Comparison of ENCODE assay signal across 8 cellular contexts in genomic region chr18:59631583-59632181, GRCh38.
A peak's percentile ranks its signal among the peaks of the same experiment; 100 is the strongest.
DNase-seq lines count a peak whose midpoint lies in the region; ATAC-seq and TF ChIP-seq lines count a peak whose summit lies in the region.

No MANE protein-coding gene starts in this region.

- H3K4me3 ChIP-seq in spleen: no peak overlapping the region

- no peaks in the 10 kb centered on the region for H3K27me3 ChIP-seq in spleen (replicated peaks in 1 of 7)

- POLR2A ChIA-PET in RWPE1 (lab: Yijun Ruan, JAX; ENCODE audit: low non-redundant PET): no interaction called here

- 43 to 69% (median 53%) methylated on average over 1 of the region's 1 CpG for WGBS in spleen, 5 donors

- peak; percentile 73 for TF ChIP-seq CTCF in GM12872 (IDR thresholded peaks at IDR 0.05; ENCODE audit: insufficient read depth, low read depth, low read length)
- peak; percentile 50 for TF ChIP-seq CTCF in RWPE1 (conservative IDR thresholded peaks at IDR 0.05; ENCODE audit: low read depth)
- peak in 2 of 11 experiments; percentile 26 to 32 for TF ChIP-seq CTCF in spleen (IDR thresholded peaks at IDR 0.05 in 8 of 11, conservative IDR thresholded peaks at IDR 0.05 in 3 of 11)

- H3K4me1 ChIP-seq in spleen: no peaks in the 10 kb centered on the region

- intact Hi-C loops in spleen (cut with DNase I; ENCODE audit: low total_unique reads): no loop called here

- DNase-seq in ACHN: peak; percentile 32
- DNase-seq in RWPE1 (ENCODE audit: low spot score): peak; percentile 7
- DNase-seq in iPS DF 19.7 (ENCODE audit: low read depth, low spot score): peak; percentile 25
- DNase-seq in spleen: no peak
- DNase-seq in activated naive CD4-positive, alpha-beta T cell treated with Interleukin-2 at 50 U/mL for 16 hours: no peak

- CTCF ChIA-PET in RWPE1 (lab: Yijun Ruan, JAX): interaction anchor here (0.6 to 2.1 kb wide), 7 partner anchors 12 to 279 kb away, joined by 3 to 29 read pairs (median 4); partner anchors contain the start of gene CCBE1

- in situ Hi-C loops in ACHN (cut with HindIII; ENCODE audit: low pct_ligation_motif_present, low pct_unique_long_range_greater_than_20kb, low sequenced_read_pairs): no loop called here

- H3K36me3 ChIP-seq in spleen: no peaks in the 10 kb centered on the region

- TF ChIP-seq POLR2A in spleen (IDR thresholded peaks at IDR 0.05): no peak

- H3K27ac ChIP-seq in RWPE1 (no peak overlapping the region), spleen (no peak overlapping the region)

- ATAC-seq in GM21717 (IDR thresholded peaks at IDR 0.05; ENCODE audit: unreplicated experiment): no peak
- no peak for ATAC-seq in HG02840 (IDR thresholded peaks at IDR 0.05; ENCODE audit: low FRiP score, unreplicated experiment)

- H3K9me3 ChIP-seq in spleen: no peaks in the 10 kb centered on the region

Comparison
In these comparisons a context has a peak if more than half of its experiments do, and no peak if none do; other contexts are left out.
1. DNase-seq: peak in ACHN (single experiment), RWPE1 (single experiment) and iPS DF 19.7 (single experiment); none in spleen (single experiment) and activated naive CD4-positive, alpha-beta T cell treated with Interleukin-2 at 50 U/mL for 16 hours (single experiment).